11 cellular contexts compared by ENCODE assay signal in the genomic region with DNA sequence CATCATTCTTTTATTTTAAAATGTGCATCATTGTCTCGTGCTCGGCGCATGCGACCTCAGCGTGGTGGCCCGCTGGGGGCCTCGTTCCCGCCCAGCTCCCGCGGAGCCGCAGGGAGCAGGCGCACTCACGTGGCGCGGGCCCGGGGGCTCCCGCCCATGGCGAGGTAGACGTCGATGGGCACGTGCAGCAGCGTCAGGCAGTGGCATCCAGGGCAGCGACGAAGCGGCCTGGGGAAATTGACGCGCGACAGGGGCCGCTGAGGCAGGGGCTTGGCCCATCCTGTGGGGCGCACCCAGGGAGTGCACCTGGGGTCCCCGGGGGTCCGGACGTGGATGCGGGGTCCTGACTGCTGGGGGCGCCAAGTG. TPM values are rescaled to one million over a fixed set of nuclear protein-coding genes. Genes with fewer than 3 reads are reported as not detected.
DNase-seq lines count a peak whose midpoint lies in the region; ATAC-seq and TF ChIP-seq lines count a peak whose summit lies in the region.
"Had no signal": no experiment of that assay in that cellular context is flagged by ENCODE, and none has a peak within 500 bp of the region (broad histone marks: within the 10 kb centered on the region; RNA-seq: fewer than 3 reads in every experiment).

No MANE protein-coding gene starts in this region.

- TF ChIP-seq CTCF in thoracic aorta (IDR thresholded peaks at IDR 0.05), result no peak

- no peak overlapping the region for H3K9ac ChIP-seq in HUES6 (ENCODE audit: low read length)
- H3K9ac ChIP-seq in mucosa of stomach (ENCODE audit: low read length), result peak overlapping the region; percentile 66

- H3K27me3 ChIP-seq in HUES6 (ENCODE audit: control insufficient read depth, insufficient read depth, low read length) (peaks cover 15% of the 10 kb centered on the region), mucosa of stomach (ENCODE audit: control insufficient read depth, insufficient read depth, low read length) (no peaks in the 10 kb centered on the region), thoracic aorta (replicated peaks; ENCODE audit: insufficient read depth) (no peaks in the 10 kb centered on the region)

- ATAC-seq in thoracic aorta (ENCODE audit: insufficient number of reproducible peaks, low FRiP score, low read depth), result no peak
- ATAC-seq: HCT116 had no signal

- H3K4me3 ChIP-seq in HUES6 (ENCODE audit: low read depth, low read length), result peak overlapping the region; percentile 28; the same call in 1 of the 2 replicates
- no peak overlapping the region for H3K4me3 ChIP-seq in mucosa of stomach (ENCODE audit: low read length)
- H3K4me3 ChIP-seq in thoracic aorta, result peak overlapping the region; percentile 66

- H3K36me3 ChIP-seq in HUES6 (ENCODE audit: control insufficient read depth, insufficient read depth, low read length) (peaks cover 25% of the 10 kb centered on the region), mucosa of stomach (ENCODE audit: control insufficient read depth, insufficient read depth, low read length) (no peaks in the 10 kb centered on the region), thoracic aorta (peaks cover 7% of the 10 kb centered on the region)

- DNase-seq in thoracic aorta (ENCODE audit: low spot score) (no peak), NCI-H1436 treated with DMSO at 0.1 percent for 48 hours (lab: John Stamatoyannopoulos, UW) (no peak), COLO668 (lab: John Stamatoyannopoulos, UW; ENCODE audit: unreplicated experiment) (no peak), NCI-H1092 treated with DMSO at 0.1 percent for 48 hours (lab: John Stamatoyannopoulos, UW) (no peak)
- DNase-seq: central memory CD4-positive, alpha-beta T cell; NCI-H1694 treated with DMSO at 0.1 percent for 48 hours; SW 1271 had no signal

- H3K4me1 ChIP-seq in HUES6 (ENCODE audit: control insufficient read depth, insufficient read depth, low read length) (0 out of 2 replicates have a peak, but pooled peaks cover 10% of the 10 kb centered on the region), mucosa of stomach (ENCODE audit: control insufficient read depth, insufficient read depth, low read length) (peaks cover 9% of the 10 kb centered on the region), thoracic aorta (ENCODE audit: control insufficient read depth in 1 of 2, low read depth in 2 of 2) (peaks cover 3 to 14% of the 10 kb centered on the region in 2 donors)

- H3K9me3 ChIP-seq in HUES6 (ENCODE audit: control insufficient read depth, insufficient read depth, low read depth, low read length) (no peaks in the 10 kb centered on the region), mucosa of stomach (ENCODE audit: control insufficient read depth, low read length) (no peaks in the 10 kb centered on the region), thoracic aorta (no peaks in the 10 kb centered on the region)

- H3K27ac ChIP-seq in HUES6 (ENCODE audit: low read depth, low read length), result no peak overlapping the region
- peak overlapping the region; percentile 47 for H3K27ac ChIP-seq in cingulate gyrus (ENCODE audit: low read depth, low read length)
- H3K27ac ChIP-seq in thoracic aorta, result no peak overlapping the region

RNA-seq across cellular contexts. Expression of gene FAM229A, which starts 1.0 kb away (rescaled TPM):
- total RNA-seq in thoracic aorta, result 10 to 100 TPM; 11.8 to 12.0 TPM

RNA-seq across cellular contexts. Expression of gene TSSK3, which starts 1.0 kb away (rescaled TPM):
- total RNA-seq in thoracic aorta, result 1 to 10 TPM; 1.1 to 2.3 TPM

RNA-seq across cellular contexts. Expression of gene MARCKSL1, which starts 25.3 kb away (rescaled TPM):
- total RNA-seq in thoracic aorta, result 10 to 100 TPM in 1 of 2 donors, 1 to 10 TPM in 1; 3.7 to 10.9 TPM

RNA-seq across cellular contexts. Expression of gene BSDC1, which starts 33.0 kb away (rescaled TPM):
- 10 to 100 TPM; 70.8 to 84.9 TPM for total RNA-seq in thoracic aorta
